13 cellular contexts compared by ENCODE assay signal in genomic region chr13:95050800-95051620, GRCh38.
A peak's percentile ranks its signal among the peaks of the same experiment; 100 is the strongest.
DNase-seq lines count a peak whose midpoint lies in the region; ATAC-seq and TF ChIP-seq lines count a peak whose summit lies in the region.
"Had no signal": no experiment of that assay in that cellular context is flagged by ENCODE, and none has a peak within 500 bp of the region (broad histone marks: within the 10 kb centered on the region; RNA-seq: fewer than 3 reads in every experiment).

No MANE protein-coding gene starts in this region.

- no peaks in the 10 kb centered on the region for H3K27me3 ChIP-seq in mesendoderm (ENCODE audit: insufficient read depth, low read length, poor library complexity)
- H3K27me3 ChIP-seq: left lung had no signal

- no peaks in the 10 kb centered on the region for H3K79me1 ChIP-seq in mesendoderm (ENCODE audit: low read length)

- DNase-seq in GM10248 (ENCODE audit: extremely low spot score) (peak; percentile 26), mesendoderm (no peak), NCI-H82 treated with DMSO at 0.1 percent for 48 hours (lab: John Stamatoyannopoulos, UW; ENCODE audit: unreplicated experiment) (no peak)
- DNase-seq: erythroblast, hippocampal formation, left lung, NCI-H345, right cardiac atrium had no signal

- no peaks in the 10 kb centered on the region for H3K79me2 ChIP-seq in mesendoderm (ENCODE audit: control insufficient read depth, insufficient read depth, low read length)

- H2BK120ac ChIP-seq in mesendoderm (ENCODE audit: low read depth, low read length): no peak overlapping the region

- no peak overlapping the region for H2BK5ac ChIP-seq in mesendoderm (ENCODE audit: low read length)

- H2BK15ac ChIP-seq in mesendoderm (replicated peaks; ENCODE audit: low read depth): no peak overlapping the region

- no peak for TF ChIP-seq CTCF in GM10248 (IDR thresholded peaks at IDR 0.05; ENCODE audit: control extremely low read depth, extremely low read depth, low read depth, missing control alignments)

- no peak overlapping the region for H3K56ac ChIP-seq in mesendoderm (ENCODE audit: low read length)

- H4K8ac ChIP-seq in mesendoderm (ENCODE audit: low read depth, low read length): no peak overlapping the region

- ATAC-seq in GM18519 (IDR thresholded peaks at IDR 0.05; ENCODE audit: low FRiP score, unreplicated experiment) (peak; percentile 43), GM21717 (IDR thresholded peaks at IDR 0.05; ENCODE audit: unreplicated experiment) (peak; percentile 77), HG03565 (IDR thresholded peaks at IDR 0.05; ENCODE audit: unreplicated experiment) (peak; percentile 64), HG03457 (IDR thresholded peaks at IDR 0.05; ENCODE audit: unreplicated experiment) (no peak), GM19452 (IDR thresholded peaks at IDR 0.05; ENCODE audit: unreplicated experiment) (no peak)
- ATAC-seq: left lung, right cardiac atrium had no signal

- no peak overlapping the region for H3K4ac ChIP-seq in mesendoderm (ENCODE audit: low read depth, low read length)

- H3K4me3 ChIP-seq in mesendoderm (ENCODE audit: low read length): no peak overlapping the region
- H3K4me3 ChIP-seq: left lung had no signal

- CTCF ChIA-PET in GM10248 (lab: Yijun Ruan, JAX): interaction anchor here (1.0 kb wide), 1 partner anchor 353 kb away, joined by 3 read pairs; no protein-coding TSS in a partner anchor

- no peak overlapping the region for H3K23ac ChIP-seq in mesendoderm (ENCODE audit: low read length)

- no peak overlapping the region for H4K5ac ChIP-seq in mesendoderm (ENCODE audit: low read length)

- POLR2A ChIA-PET in GM10248 (lab: Yijun Ruan, JAX): interaction anchor here (0.6 kb wide), 1 partner anchor 346 kb away, joined by 3 read pairs; no protein-coding TSS in a partner anchor

- no peak overlapping the region for H3K4me2 ChIP-seq in mesendoderm (ENCODE audit: low read length)

- H3K4me1 ChIP-seq in mesendoderm (ENCODE audit: control insufficient read depth, low read depth, low read length): no peaks in the 10 kb centered on the region
- H3K4me1 ChIP-seq: left lung had no signal

- no peaks in the 10 kb centered on the region for H3K36me3 ChIP-seq in mesendoderm (ENCODE audit: control insufficient read depth, insufficient read depth, low read length)
- H3K36me3 ChIP-seq: left lung had no signal

- WGBS in mesendoderm (ENCODE audit: extremely low coverage, insufficient coverage, low lambda C conversion rate): no CpG with 5 or more reads among the region's 3 CpGs

- no peak overlapping the region for H3K27ac ChIP-seq in mesendoderm (ENCODE audit: low read depth, low read length)
- H3K27ac ChIP-seq: left lung had no signal

- no peak overlapping the region for H2AK5ac ChIP-seq in mesendoderm (ENCODE audit: low read length)

- H3K18ac ChIP-seq in mesendoderm (ENCODE audit: low read length): no peak overlapping the region

- no peak overlapping the region for H3K9ac ChIP-seq in mesendoderm (ENCODE audit: low read length)

Comparison
In these comparisons a context has a peak if more than half of its experiments do, and no peak if none do; other contexts are left out.
1. ATAC-seq: peak in GM18519 (single experiment), GM21717 (single experiment) and HG03565 (single experiment); none in HG03457 (single experiment) and GM19452 (single experiment).